14 cellular contexts compared by ENCODE assay signal in genomic region chr7:117048854-117049321, GRCh38.
DNase-seq lines count a peak whose midpoint lies in the region; ATAC-seq, FAIRE-seq and TF ChIP-seq lines count a peak whose summit lies in the region.
"Had no signal": no experiment of that assay in that cellular context is flagged by ENCODE, and none has a peak within 500 bp of the region (broad histone marks: within the 10 kb centered on the region; RNA-seq: fewer than 3 reads in every experiment).

No MANE protein-coding gene starts in this region.

- peaks cover 65% of the 10 kb centered on the region for H3K79me2 ChIP-seq in GM12878 (ENCODE audit: control insufficient read depth, insufficient read depth, low read length)

- H3K9ac ChIP-seq in GM12878 (ENCODE audit: control insufficient read depth, insufficient read depth, low read length): no peak overlapping the region

- peaks cover 6% of the 10 kb centered on the region for H3K4me1 ChIP-seq in GM12878 (ENCODE audit: control insufficient read depth, insufficient read depth, low read length)
- H3K4me1 ChIP-seq in Caco-2: no peaks in the 10 kb centered on the region

- H3K4me2 ChIP-seq in GM12878 (ENCODE audit: control insufficient read depth, insufficient read depth): peak overlapping the region; percentile 50

- DNase-seq in activated naive CD8-positive, alpha-beta T cell treated with anti-CD3 and anti-CD28 coated beads, Interleukin-2, amount 50 U/mL, for 24 hours: no peak
- DNase-seq in HT-29 (ENCODE audit: low spot score): peak; percentile 43
- DNase-seq in GM12878 (ENCODE audit: low read depth, low spot score): no peak
- DNase-seq in Caco-2: no peak
- no peak for DNase-seq in amygdala (lab: John Stamatoyannopoulos, UW)
- DNase-seq: activated CD4-positive, CD25-positive, alpha-beta regulatory T cell; AML-193; NCI-H2171 treated with DMSO at 0.1 percent for 48 hours; posterior cingulate gyrus; small intestine had no signal

- no peak for ATAC-seq in activated naive CD8-positive, alpha-beta T cell treated with anti-CD3 and anti-CD28 coated beads, Interleukin-2, amount 50 U/mL, for 24 hours
- no peak for ATAC-seq in GM12878
- no peak for ATAC-seq in GM21723 (IDR thresholded peaks at IDR 0.05; ENCODE audit: unreplicated experiment)

- in situ Hi-C loops in GM12878 (cut with MboI): no loop called here

- no peaks in the 10 kb centered on the region for H3K27me3 ChIP-seq in GM12878 (replicated peaks in 1 of 2; ENCODE audit: control insufficient read depth in 2 of 2, insufficient read depth in 2 of 2, low read length in 1 of 2)
- H3K27me3 ChIP-seq in Caco-2 (replicated peaks; ENCODE audit: control insufficient read depth, insufficient read depth, low read length): no peaks in the 10 kb centered on the region

- BruUV-seq in GM12878 (replicated peaks; lab: Mats Ljungman, UMichigan) (no TSS peak), Caco-2 (replicated peaks; lab: Mats Ljungman, UMichigan) (no TSS peak)

- H3K36me3 ChIP-seq in GM12878 (ENCODE audit: control insufficient read depth in 2 of 2, insufficient read depth in 2 of 2, low read length in 1 of 2): no peaks in the 10 kb centered on the region; a peak in 1 of 4 replicates
- no peaks in the 10 kb centered on the region for H3K36me3 ChIP-seq in Caco-2 (ENCODE audit: control insufficient read depth, insufficient read depth, low read length)

- peak overlapping the region; percentile 48; the same call in 1 of the 2 replicates for H3K27ac ChIP-seq in GM12878 (ENCODE audit: control insufficient read depth, insufficient read depth)

- FAIRE-seq in GM12878 (lab: Jason Lieb, UNC): no peak
- FAIRE-seq: small intestine had no signal

- H4K20me1 ChIP-seq in GM12878 (ENCODE audit: control insufficient read depth, insufficient read depth): no peaks in the 10 kb centered on the region; the same call in 1 of the 2 replicates

- 76% methylated on average over 4 of the region's 4 CpGs for WGBS in GM12878 (ENCODE audit: insufficient coverage, insufficient replicate concordance, low lambda C conversion rate, missing lambda C conversion rate)

- H3K4me3 Mint-ChIP-seq in activated naive CD8-positive, alpha-beta T cell: peak overlapping the region; percentile 57
- no peak overlapping the region for H3K4me3 Mint-ChIP-seq in activated naive CD8-positive, alpha-beta T cell treated with anti-CD3 and anti-CD28 coated beads, Interleukin-2, amount 50 U/mL, for 24 hours
- H3K4me3 Mint-ChIP-seq in Caco-2 (ENCODE audit: unreplicated experiment): no peak overlapping the region
- H3K4me3 Mint-ChIP-seq: IgD-negative memory B cell; T-helper 1 cell treated with Interleukin-12 subunit alpha and Interleukin-12 subunit beta and Interleukin-4 antibody, amounts not matched to agents 30 μg/mL and 1 μg/mL, for 36 hours had no signal

- POLR2A ChIA-PET in GM12878 (lab: Charles Lee): interaction anchor here (1.1 kb wide), 1 partner anchor 15 kb away, joined by 4 read pairs; no protein-coding TSS in a partner anchor
- POLR2A ChIA-PET in Caco-2 (lab: Charles Lee): no interaction called here

- no peak overlapping the region; the same call in 1 of the 2 replicates for H2AFZ ChIP-seq in GM12878 (ENCODE audit: control insufficient read depth, low read depth, low read length)

- no peaks in the 10 kb centered on the region for H3K9me3 ChIP-seq in GM12878 (replicated peaks; ENCODE audit: control insufficient read depth, insufficient read depth, low read length)
- no peaks in the 10 kb centered on the region for H3K9me3 ChIP-seq in Caco-2

- no peaks in the 10 kb centered on the region for H3K27me3 Mint-ChIP-seq in activated naive CD8-positive, alpha-beta T cell
- H3K27me3 Mint-ChIP-seq in activated naive CD8-positive, alpha-beta T cell treated with anti-CD3 and anti-CD28 coated beads, Interleukin-2, amount 50 U/mL, for 24 hours: no peaks in the 10 kb centered on the region
- H3K27me3 Mint-ChIP-seq in Caco-2 (ENCODE audit: insufficient read depth, unreplicated experiment): no peaks in the 10 kb centered on the region

- no peaks in the 10 kb centered on the region for H3K9me3 Mint-ChIP-seq in activated naive CD8-positive, alpha-beta T cell (ENCODE audit: low read depth)
- peaks cover 5% of the 10 kb centered on the region for H3K9me3 Mint-ChIP-seq in activated naive CD8-positive, alpha-beta T cell treated with anti-CD3 and anti-CD28 coated beads, Interleukin-2, amount 50 U/mL, for 24 hours
- H3K9me3 Mint-ChIP-seq in Caco-2 (ENCODE audit: unreplicated experiment): no peaks in the 10 kb centered on the region
- H3K9me3 Mint-ChIP-seq: IgD-negative memory B cell; T-helper 1 cell treated with Interleukin-12 subunit alpha and Interleukin-12 subunit beta and Interleukin-4 antibody, amounts not matched to agents 30 μg/mL and 1 μg/mL, for 36 hours had no signal

- peak overlapping the region; percentile 59 for H3K27ac Mint-ChIP-seq in activated naive CD8-positive, alpha-beta T cell
- H3K27ac Mint-ChIP-seq in activated naive CD8-positive, alpha-beta T cell treated with anti-CD3 and anti-CD28 coated beads, Interleukin-2, amount 50 U/mL, for 24 hours: no peak overlapping the region
- H3K27ac Mint-ChIP-seq in Caco-2 (ENCODE audit: unreplicated experiment): no peak overlapping the region
- H3K27ac Mint-ChIP-seq: IgD-negative memory B cell; T-helper 1 cell treated with Interleukin-12 subunit alpha and Interleukin-12 subunit beta and Interleukin-4 antibody, amounts not matched to agents 30 μg/mL and 1 μg/mL, for 36 hours had no signal

- H3K36me3 Mint-ChIP-seq in activated naive CD8-positive, alpha-beta T cell: peaks cover 3% of the 10 kb centered on the region
- H3K36me3 Mint-ChIP-seq in activated naive CD8-positive, alpha-beta T cell treated with anti-CD3 and anti-CD28 coated beads, Interleukin-2, amount 50 U/mL, for 24 hours (ENCODE audit: low read depth): no peaks in the 10 kb centered on the region
- H3K36me3 Mint-ChIP-seq in Caco-2 (ENCODE audit: insufficient read depth, unreplicated experiment): no peaks in the 10 kb centered on the region

- CTCF ChIA-PET in GM12878 (lab: Yijun Ruan, JAX) (interaction anchor here (1.4 to 1.6 kb wide), 2 partner anchors 10 to 60 kb away, joined by 3 to 5 read pairs; no protein-coding TSS in a partner anchor), Caco-2 (lab: Charles Lee) (no interaction called here)

- RAD21 ChIA-PET in GM12878 (lab: Charles Lee; ENCODE audit: unreplicated experiment): no interaction called here

- SMC1A ChIA-PET in GM12878 (lab: Charles Lee; ENCODE audit: uncharacterized antibody, unreplicated experiment): interaction anchor here (0.7 to 2.9 kb wide), 9 partner anchors 11 to 76 kb away, joined by 3 to 9 read pairs (median 3); no protein-coding TSS in a partner anchor

- peaks cover 31% of the 10 kb centered on the region for H3K4me1 Mint-ChIP-seq in activated naive CD8-positive, alpha-beta T cell (ENCODE audit: low read depth)
- peaks cover 28% of the 10 kb centered on the region for H3K4me1 Mint-ChIP-seq in activated naive CD8-positive, alpha-beta T cell treated with anti-CD3 and anti-CD28 coated beads, Interleukin-2, amount 50 U/mL, for 24 hours
- peaks cover 10% of the 10 kb centered on the region for H3K4me1 Mint-ChIP-seq in Caco-2 (ENCODE audit: low read depth, unreplicated experiment)

- no peak for TF ChIP-seq RAD21 in GM12878 (IDR thresholded peaks at IDR 0.05; ENCODE audit: insufficient read depth, low read depth, low read length)

- TF ChIP-seq CTCF in GM12878 (IDR thresholded peaks at IDR 0.05 in 2 of 3, conservative IDR thresholded peaks at IDR 0.05 in 1 of 3; ENCODE audit: control insufficient read depth in 2 of 3, extremely low read depth in 1 of 3, insufficient read depth in 1 of 3, low read depth in 3 of 3, low read length in 3 of 3) (no peak), Caco-2 (IDR thresholded peaks at IDR 0.05; ENCODE audit: insufficient read depth in 1 of 2, low read depth in 1 of 2, low read length in 1 of 2, severe bottlenecking in 1 of 2, unreplicated experiment in 1 of 2) (no peak)

- TF ChIP-seq EP300 in GM12878 (IDR thresholded peaks at IDR 0.05; ENCODE audit: borderline replicate concordance in 1 of 2, control insufficient read depth in 1 of 2, low read depth in 2 of 2, low read length in 2 of 2): no peak

- no peak overlapping the region for H3K4me3 ChIP-seq in GM12878
- H3K4me3 ChIP-seq in Caco-2 (ENCODE audit: low read depth, low read length): no peak overlapping the region

- no peak for TF ChIP-seq POLR2A in GM12878 (IDR thresholded peaks at IDR 0.05; ENCODE audit: low read depth, low read length)

- intact Hi-C loops in GM12878 (cut with micrococcal nuclease; ENCODE audit: unreplicated experiment) (no loop called here), Caco-2 (cut with micrococcal nuclease; ENCODE audit: unreplicated experiment) (no loop called here)

TF ChIP-seq in GM12878, 131 proteins besides CTCF, POLR2A, EP300 and RAD21:
- TF ChIP-seq NBN (IDR thresholded peaks at IDR 0.05): no peak
- TF ChIP-seq ZZZ3 (IDR thresholded peaks at IDR 0.05; ENCODE audit: control insufficient read depth, insufficient read length, low read depth): peak; percentile 6
